Comparison of ENCODE assay signal across 28 cellular contexts in genomic region chr6:95905132-95905531, GRCh38.
DNase-seq lines count a peak whose midpoint lies in the region; ATAC-seq, FAIRE-seq and TF ChIP-seq lines count a peak whose summit lies in the region.
"Had no signal": no experiment of that assay in that cellular context is flagged by ENCODE, and none has a peak within 500 bp of the region (broad histone marks: within the 10 kb centered on the region; RNA-seq: fewer than 3 reads in every experiment).

No MANE protein-coding gene starts in this region.

- ATAC-seq in GM23338 (no peak), HCT116 (no peak), K562 (no peak), HG03469 (IDR thresholded peaks at IDR 0.05; ENCODE audit: unreplicated experiment) (no peak)
- ATAC-seq: GM12878 had no signal

- no peak overlapping the region for H3K4me3 Mint-ChIP-seq in GM23338
- H3K4me3 Mint-ChIP-seq: CD14-positive monocyte; CD4-positive, alpha-beta memory T cell; CD4-positive, CD25-positive, alpha-beta regulatory T cell; CD8-positive, alpha-beta memory T cell had no signal

- CTCF ChIA-PET in HCT116 (lab: Charles Lee) (no interaction called here), PC-9 (lab: Charles Lee) (no interaction called here), K562 (lab: Yijun Ruan, JAX; ENCODE audit: low intra/inter-chr PET ratio) (no interaction called here)

- POLR2A ChIA-PET in HCT116 (lab: Charles Lee) (no interaction called here), PC-9 (lab: Charles Lee; ENCODE audit: unreplicated experiment) (no interaction called here), K562 (lab: Yijun Ruan, JAX) (no interaction called here)

- H3F3A ChIP-seq in GM23338 (replicated peaks; ENCODE audit: low read depth) (no peaks in the 10 kb centered on the region), PC-9 (ENCODE audit: insufficient read depth, low read depth) (no peaks in the 10 kb centered on the region)

- no peaks in the 10 kb centered on the region; the same call in 2 of the 3 replicates for H3K9me3 Mint-ChIP-seq in GM23338

- H2AFZ ChIP-seq in GM23338 (no peak overlapping the region), HCT116 (ENCODE audit: low read depth, low read length, poor library complexity, severe bottlenecking) (peak overlapping the region; percentile 1), PC-9 (peak overlapping the region; percentile 50; the same call in 1 of the 2 replicates), K562 (ENCODE audit: low read depth, low read length) (no peak overlapping the region)

- H3K9ac ChIP-seq in HCT116 (ENCODE audit: low read length) (no peak overlapping the region), K562 (ENCODE audit: insufficient read depth in 1 of 2, low read depth in 2 of 2, low read length in 2 of 2) (no peak overlapping the region)
- H3K9ac ChIP-seq: BLaER1 had no signal

- no peak overlapping the region for H3K27ac ChIP-seq in GM23338 (ENCODE audit: low read depth)
- no peak overlapping the region for H3K27ac ChIP-seq in HCT116 (ENCODE audit: low read depth, low read length)
- no peak overlapping the region for H3K27ac ChIP-seq in PC-9
- no peak overlapping the region for H3K27ac ChIP-seq in K562 (ENCODE audit: extremely low read depth, low read depth, low read length)
- H3K27ac ChIP-seq: BLaER1 had no signal

- in situ Hi-C loops in K562 (cut with MboI), result no loop called here

- H3K9me3 ChIP-seq in HCT116 (ENCODE audit: control insufficient read depth in 1 of 2, insufficient read depth in 1 of 2, low read depth in 1 of 2, low read length in 2 of 2), result no peaks in the 10 kb centered on the region
- H3K9me3 ChIP-seq in PC-9 (ENCODE audit: insufficient read depth, low read depth), result no peaks in the 10 kb centered on the region
- H3K9me3 ChIP-seq in K562 (replicated peaks; ENCODE audit: control insufficient read depth, insufficient read depth, low read depth, low read length), result no peaks in the 10 kb centered on the region
- H3K9me3 ChIP-seq: BE2C, BLaER1 had no signal

- FAIRE-seq in K562 (lab: Jason Lieb, UNC), result no peak
- FAIRE-seq: GM12878, GM12892, GM18507 had no signal

- peaks cover 3% of the 10 kb centered on the region; the same call in 1 of the 2 replicates for H3K4me1 ChIP-seq in GM23338 (ENCODE audit: insufficient read depth)
- no peaks in the 10 kb centered on the region for H3K4me1 ChIP-seq in HCT116 (ENCODE audit: control insufficient read depth in 1 of 2, insufficient read depth in 2 of 2, low read length in 2 of 2)
- no peaks in the 10 kb centered on the region for H3K4me1 ChIP-seq in PC-9 (replicated peaks; ENCODE audit: insufficient read depth)
- no peaks in the 10 kb centered on the region for H3K4me1 ChIP-seq in K562 (replicated peaks in 1 of 2; ENCODE audit: control insufficient read depth in 2 of 2, insufficient read depth in 2 of 2, low read length in 2 of 2)
- H3K4me1 ChIP-seq: BE2C, BLaER1 had no signal

- H3K36me3 ChIP-seq in GM23338 (ENCODE audit: insufficient read depth), result no peaks in the 10 kb centered on the region
- no peaks in the 10 kb centered on the region for H3K36me3 ChIP-seq in HCT116 (ENCODE audit: control insufficient read depth in 1 of 2, insufficient read depth in 2 of 2, low read length in 2 of 2)
- no peaks in the 10 kb centered on the region for H3K36me3 ChIP-seq in PC-9 (ENCODE audit: low read depth)
- no peaks in the 10 kb centered on the region for H3K36me3 ChIP-seq in K562 (ENCODE audit: control insufficient read depth, insufficient read depth, low read length)
- H3K36me3 ChIP-seq: BE2C, BLaER1 had no signal

- H3K79me2 ChIP-seq in GM23338 (replicated peaks; ENCODE audit: insufficient read depth) (no peaks in the 10 kb centered on the region), HCT116 (ENCODE audit: insufficient read depth, low read length) (no peaks in the 10 kb centered on the region), PC-9 (ENCODE audit: low read depth) (no peaks in the 10 kb centered on the region), K562 (ENCODE audit: control insufficient read depth, insufficient read depth, low read length) (no peaks in the 10 kb centered on the region)

- H3K36me3 Mint-ChIP-seq in GM23338 (ENCODE audit: low read depth), result no peaks in the 10 kb centered on the region
- H3K36me3 Mint-ChIP-seq: CD14-positive monocyte; CD4-positive, alpha-beta memory T cell; CD4-positive, CD25-positive, alpha-beta regulatory T cell; CD8-positive, alpha-beta memory T cell had no signal

- no peak for TF ChIP-seq CTCF in GM23338 (conservative IDR thresholded peaks at IDR 0.05; ENCODE audit: low read depth in 2 of 2)
- TF ChIP-seq CTCF in HCT116 (IDR thresholded peaks at IDR 0.05 in 2 of 3, conservative IDR thresholded peaks at IDR 0.05 in 1 of 3; ENCODE audit: borderline replicate concordance in 1 of 3, insufficient read depth in 1 of 3, low read depth in 2 of 3, low read length in 2 of 3), result no peak
- TF ChIP-seq CTCF in PC-9 (conservative IDR thresholded peaks at IDR 0.05), result no peak
- TF ChIP-seq CTCF in K562 (IDR thresholded peaks at IDR 0.05 in 2 of 3, conservative IDR thresholded peaks at IDR 0.05 in 1 of 3; ENCODE audit: insufficient read depth in 2 of 3, low read depth in 1 of 3, low read length in 3 of 3), result no peak

- peaks cover 5% of the 10 kb centered on the region; the same call in 2 of the 3 replicates for H3K4me1 Mint-ChIP-seq in GM23338
- H3K4me1 Mint-ChIP-seq: CD14-positive monocyte; CD4-positive, alpha-beta memory T cell; CD4-positive, CD25-positive, alpha-beta regulatory T cell; CD8-positive, alpha-beta memory T cell had no signal

- H4K20me1 ChIP-seq in GM23338 (replicated peaks; ENCODE audit: insufficient read depth) (no peaks in the 10 kb centered on the region), HCT116 (ENCODE audit: insufficient read depth) (no peaks in the 10 kb centered on the region), PC-9 (ENCODE audit: insufficient read depth) (no peaks in the 10 kb centered on the region), K562 (replicated peaks; ENCODE audit: control insufficient read depth, insufficient read depth, low read length) (no peaks in the 10 kb centered on the region)
- H4K20me1 ChIP-seq: BLaER1 had no signal

- BruUV-seq in HCT116 (replicated peaks; lab: Mats Ljungman, UMichigan) (no TSS peak), PC-9 (replicated peaks; lab: Mats Ljungman, UMichigan) (no TSS peak), K562 (replicated peaks; lab: Mats Ljungman, UMichigan) (no TSS peak)

- H3K27ac Mint-ChIP-seq in GM23338, result peak overlapping the region; percentile 43; the same call in 1 of the 2 replicates
- H3K27ac Mint-ChIP-seq: CD14-positive monocyte; CD4-positive, alpha-beta memory T cell; CD4-positive, CD25-positive, alpha-beta regulatory T cell; CD8-positive, alpha-beta memory T cell had no signal

- WGBS in K562 (ENCODE audit: insufficient coverage, low coverage, missing lambda C conversion rate), result 0% methylated on average over 3 of the region's 3 CpGs

- TF ChIP-seq POLR2A in HCT116 (IDR thresholded peaks at IDR 0.05; ENCODE audit: borderline replicate concordance, extremely low read depth, insufficient read depth, insufficient read length) (no peak), K562 (conservative IDR thresholded peaks at IDR 0.05) (no peak)

- DNase-seq in GM23338 (ENCODE audit: low spot score), result no peak
- no peak for DNase-seq in HCT116 (ENCODE audit: low read depth, low spot score)
- DNase-seq in PC-9, result no peak
- no peak for DNase-seq in K562 (ENCODE audit: extremely low read depth in 1 of 4, low spot score in 3 of 4)
- no peak for DNase-seq in nucleus accumbens (lab: John Stamatoyannopoulos, UW)
- DNase-seq in inferior parietal cortex (ENCODE audit: extremely low spot score), result no peak
- no peak for DNase-seq in pons (ENCODE audit: low spot score)
- DNase-seq: 8988T; ACHN; BE2C; C1 segment of cervical spinal cord; CD4-positive, alpha-beta memory T cell; CD4-positive, CD25-positive, alpha-beta regulatory T cell; CD8-positive, alpha-beta memory T cell; COR-L47; DMS 273 treated with DMSO at 0.1 percent for 48 hours; DMS153; DMS53; DMS79; DND-41; EL; GDM1 had no signal

- intact Hi-C loops in HCT116 (cut with micrococcal nuclease) (no loop called here), PC-9 (cut with micrococcal nuclease; ENCODE audit: unreplicated experiment) (no loop called here), K562 (cut with micrococcal nuclease) (no loop called here)

- no peaks in the 10 kb centered on the region for H3K27me3 ChIP-seq in GM23338 (ENCODE audit: insufficient read depth)
- H3K27me3 ChIP-seq in HCT116 (ENCODE audit: insufficient read depth, low read length), result no peaks in the 10 kb centered on the region
- H3K27me3 ChIP-seq in PC-9 (ENCODE audit: insufficient read depth, low read depth), result no peaks in the 10 kb centered on the region
- H3K27me3 ChIP-seq in K562 (ENCODE audit: control insufficient read depth in 2 of 2, insufficient read depth in 2 of 2, low read length in 2 of 2), result no peaks in the 10 kb centered on the region
- H3K27me3 ChIP-seq: BE2C, BLaER1 had no signal

- no peak for TF ChIP-seq RAD21 in HCT116 (IDR thresholded peaks at IDR 0.05; ENCODE audit: low read depth)
- TF ChIP-seq RAD21 in K562 (CRISPR knock-in tag; conservative IDR thresholded peaks at IDR 0.05 in 1 of 2, IDR thresholded peaks at IDR 0.05 in 1 of 2), result no peak

- H3K9me1 ChIP-seq in K562 (ENCODE audit: control insufficient read depth, insufficient read depth, low read length), result no peaks in the 10 kb centered on the region

- RAD21 ChIA-PET in HCT116 (lab: Charles Lee; ENCODE audit: low non-redundant PET in 1 of 2, low total read pairs in 2 of 2, uncharacterized antibody in 2 of 2, unreplicated experiment in 2 of 2), result no interaction called here

- H3K27me3 Mint-ChIP-seq in GM23338 (ENCODE audit: insufficient read depth, low read depth, poor library complexity), result no peaks in the 10 kb centered on the region
- H3K27me3 Mint-ChIP-seq: CD4-positive, alpha-beta memory T cell; CD8-positive, alpha-beta memory T cell had no signal

- no peak overlapping the region for H3K4me2 ChIP-seq in GM23338
- no peak overlapping the region for H3K4me2 ChIP-seq in HCT116 (ENCODE audit: low read length)
- H3K4me2 ChIP-seq in PC-9, result no peak overlapping the region
- H3K4me2 ChIP-seq in K562 (ENCODE audit: insufficient read depth, low read length), result no peak overlapping the region
- H3K4me2 ChIP-seq: BLaER1 had no signal

- no peak for TF ChIP-seq EP300 in K562 (IDR thresholded peaks at IDR 0.05; ENCODE audit: low read length)

- H3K9me2 ChIP-seq in GM23338 (ENCODE audit: insufficient read depth), result no peaks in the 10 kb centered on the region
- no peaks in the 10 kb centered on the region for H3K9me2 ChIP-seq in HCT116 (ENCODE audit: insufficient read depth)
- no peaks in the 10 kb centered on the region for H3K9me2 ChIP-seq in PC-9 (ENCODE audit: insufficient read depth)

- H3K4me3 ChIP-seq in GM23338 (no peak overlapping the region), HCT116 (replicated peaks in 1 of 2; ENCODE audit: low read depth in 1 of 2, low read length in 2 of 2) (no peak overlapping the region), PC-9 (no peak overlapping the region), K562 (no peak overlapping the region)
- H3K4me3 ChIP-seq: BLaER1, GM12878 had no signal

TF ChIP-seq in GM23338, 12 proteins besides CTCF, POLR2A, EP300 and RAD21 (continues in another document):
- no peak for TF ChIP-seq EZH2 (IDR thresholded peaks at IDR 0.05; ENCODE audit: low read depth, unreplicated experiment)

TF ChIP-seq in HCT116, 20 proteins besides CTCF, POLR2A, EP300 and RAD21 (continues in another document):
- TF ChIP-seq ZFX (IDR thresholded peaks at IDR 0.05) (no peak), JUND (IDR thresholded peaks at IDR 0.05) (no peak)

Comparison
In these comparisons a context has a peak if more than half of its experiments do, and no peak if none do; other contexts are left out.
1. H2AFZ ChIP-seq: peak in HCT116 (single experiment) and PC-9 (single experiment); none in GM23338 (single experiment) and K562 (single experiment).